Comparison of ENCODE assay signal across 21 cellular contexts in genomic region chr14:21317433-21317832, GRCh38. TPM values are rescaled to one million over a fixed set of nuclear protein-coding genes. Genes with fewer than 3 reads are reported as not detected.
DNase-seq lines count a peak whose midpoint lies in the region; ATAC-seq and TF ChIP-seq lines count a peak whose summit lies in the region.
"Had no signal": no experiment of that assay in that cellular context is flagged by ENCODE, and none has a peak within 500 bp of the region (broad histone marks: within the 10 kb centered on the region; RNA-seq: fewer than 3 reads in every experiment).

No MANE protein-coding gene starts in this region.

- peaks cover 60% of the 10 kb centered on the region for H3K4me1 Mint-ChIP-seq in dendritic cell treated with granulocyte-macrophage colony-stimulating factor and Interleukin-4, amounts not matched to agents 40 ng/mL and 50 ng/mL, for 4 days (ENCODE audit: low read depth)
- H3K4me1 Mint-ChIP-seq in mesothelial cell of epicardium, result peaks cover 1% of the 10 kb centered on the region

- H3K36me3 ChIP-seq in HEK293 (ENCODE audit: control insufficient read depth in 2 of 2, insufficient read depth in 1 of 2, low read length in 2 of 2), result no peaks in the 10 kb centered on the region
- H3K36me3 ChIP-seq: gastroesophageal sphincter, HAP-1, right atrium auricular region, vagina had no signal

- CTCF ChIA-PET in HEK293 (lab: Yijun Ruan, JAX), result no interaction called here

- no peak for TF ChIP-seq CTCF in HEK293 (tag by site-specific recombination; IDR thresholded peaks at IDR 0.05)
- TF ChIP-seq CTCF in mesothelial cell of epicardium (IDR thresholded peaks at IDR 0.05; ENCODE audit: unreplicated experiment), result no peak

- H3K4me3 ChIP-seq in HEK293 (ENCODE audit: low read depth, low read length), result no peak overlapping the region
- H3K4me3 ChIP-seq: gastroesophageal sphincter, HAP-1, right atrium auricular region, vagina had no signal

- H3K9me3 ChIP-seq in HEK293 (ENCODE audit: control insufficient read depth, insufficient read depth, low read depth, low read length), result no peaks in the 10 kb centered on the region
- H3K9me3 ChIP-seq: gastroesophageal sphincter, HAP-1, right atrium auricular region, vagina had no signal

- DNase-seq in ELF-1 (ENCODE audit: low read depth, low spot score) (peak; percentile 23), NOMO-1 treated with DMSO at 0.1 percent for 48 hours (lab: John Stamatoyannopoulos, UW; ENCODE audit: unreplicated experiment) (peak; percentile 91), NCI-H1436 (lab: John Stamatoyannopoulos, UW) (no peak), mesothelial cell of epicardium (ENCODE audit: low spot score in 2 of 2, unreplicated experiment in 2 of 2) (no peak), middle frontal gyrus (ENCODE audit: extremely low spot score, low spot score) (no peak)
- DNase-seq: activated CD8-positive, alpha-beta memory T cell treated with anti-CD3 and anti-CD28 coated beads, Interleukin-2, amount 50 U/mL, for 48 hours; activated naive CD8-positive, alpha-beta T cell treated with anti-CD3 and anti-CD28 coated beads, Interleukin-2, amount 10 ng/mL, durations not matched to agents 7 days and 5 days; caudate nucleus; NCI-H1417 treated with DMSO at 0.1 percent for 48 hours; SHP77; stimulated activated CD4-positive, alpha-beta T cell treated with anti-CD3 and anti-CD28 coated beads, Interleukin-2, amount 100 ng/mL, for 24 hours had no signal

- no peak for ATAC-seq in GM18868 (IDR thresholded peaks at IDR 0.05; ENCODE audit: unreplicated experiment)
- ATAC-seq: gastroesophageal sphincter had no signal

- H3K27ac ChIP-seq in HEK293 (ENCODE audit: extremely low read depth, low read depth, low read length), result no peak overlapping the region
- H3K27ac ChIP-seq: gastroesophageal sphincter, right atrium auricular region, vagina had no signal

- POLR2A ChIA-PET in HEK293 (lab: Yijun Ruan, JAX), result no interaction called here

- no peaks in the 10 kb centered on the region for H3K36me3 Mint-ChIP-seq in dendritic cell treated with granulocyte-macrophage colony-stimulating factor and Interleukin-4, amounts not matched to agents 40 ng/mL and 50 ng/mL, for 4 days (ENCODE audit: low read depth)
- H3K36me3 Mint-ChIP-seq in mesothelial cell of epicardium, result no peaks in the 10 kb centered on the region
- H3K36me3 Mint-ChIP-seq: activated naive CD8-positive, alpha-beta T cell treated with anti-CD3 and anti-CD28 coated beads, Interleukin-2, amount 10 ng/mL, durations not matched to agents 7 days and 5 days had no signal

- H3K4me3 Mint-ChIP-seq in dendritic cell treated with granulocyte-macrophage colony-stimulating factor and Interleukin-4, amounts not matched to agents 40 ng/mL and 50 ng/mL, for 4 days, result no peak overlapping the region
- no peak overlapping the region for H3K4me3 Mint-ChIP-seq in mesothelial cell of epicardium
- H3K4me3 Mint-ChIP-seq: activated naive CD8-positive, alpha-beta T cell treated with anti-CD3 and anti-CD28 coated beads, Interleukin-2, amount 10 ng/mL, durations not matched to agents 7 days and 5 days had no signal

- peak overlapping the region; percentile 65 for H3K27ac Mint-ChIP-seq in dendritic cell treated with granulocyte-macrophage colony-stimulating factor and Interleukin-4, amounts not matched to agents 40 ng/mL and 50 ng/mL, for 4 days
- no peak overlapping the region for H3K27ac Mint-ChIP-seq in mesothelial cell of epicardium
- H3K27ac Mint-ChIP-seq: activated naive CD8-positive, alpha-beta T cell treated with anti-CD3 and anti-CD28 coated beads, Interleukin-2, amount 10 ng/mL, durations not matched to agents 7 days and 5 days had no signal

- H3K9me3 Mint-ChIP-seq in dendritic cell treated with granulocyte-macrophage colony-stimulating factor and Interleukin-4, amounts not matched to agents 40 ng/mL and 50 ng/mL, for 4 days, result no peaks in the 10 kb centered on the region
- no peaks in the 10 kb centered on the region for H3K9me3 Mint-ChIP-seq in mesothelial cell of epicardium
- H3K9me3 Mint-ChIP-seq: activated naive CD8-positive, alpha-beta T cell treated with anti-CD3 and anti-CD28 coated beads, Interleukin-2, amount 10 ng/mL, durations not matched to agents 7 days and 5 days had no signal

- H3K27me3 Mint-ChIP-seq in dendritic cell treated with granulocyte-macrophage colony-stimulating factor and Interleukin-4, amounts not matched to agents 40 ng/mL and 50 ng/mL, for 4 days, result peaks cover 1% of the 10 kb centered on the region
- H3K27me3 Mint-ChIP-seq in mesothelial cell of epicardium (ENCODE audit: low read depth), result peaks cover 1% of the 10 kb centered on the region

- intact Hi-C loops in dendritic cell treated with granulocyte-macrophage colony-stimulating factor and Interleukin-4, amounts not matched to agents 40 ng/mL and 50 ng/mL, for 4 days (cut with micrococcal nuclease), result loop anchor here (5.0 kb wide), 1 partner anchor 60 kb away; no protein-coding TSS in a partner anchor

- H3K4me1 ChIP-seq in HEK293 (ENCODE audit: control insufficient read depth, insufficient read depth, low read length), result no peaks in the 10 kb centered on the region
- H3K4me1 ChIP-seq: gastroesophageal sphincter, right atrium auricular region, vagina had no signal

TF ChIP-seq in HEK293, 187 proteins besides CTCF, POLR2A, EP300 and RAD21:
- TF ChIP-seq ZNF600 (tag by site-specific recombination; IDR thresholded peaks at IDR 0.05) (peak; percentile 62; the same call in 1 of the 2 replicates), REST (tag by site-specific recombination; IDR thresholded peaks at IDR 0.05) (peak; percentile 97), ZBTB26 (tag by site-specific recombination; optimal IDR thresholded peaks at IDR 0.05) (no peak)

RNA-seq across cellular contexts. Expression of gene RPGRIP1, which starts 37.5 kb away (rescaled TPM):
- 0.29 to 0.35 TPM (median 0.29 TPM) in 3 replicates for total RNA-seq in mesothelial cell of epicardium
- total RNA-seq: activated naive CD8-positive, alpha-beta T cell treated with anti-CD3 and anti-CD28 coated beads, Interleukin-2, amount 10 ng/mL, durations not matched to agents 7 days and 5 days; HT1080; kidney epithelial cell; myocyte; vagina had no signal

RNA-seq across cellular contexts. Expression of gene HNRNPC, which starts 48.2 kb away (rescaled TPM):
- 669 to 698 TPM (median 675 TPM) in 3 replicates for total RNA-seq in mesothelial cell of epicardium

Comparison
In these comparisons a context has a peak if more than half of its experiments do, and no peak if none do; other contexts are left out.
1. DNase-seq: peak in ELF-1 (single experiment) and NOMO-1 treated with DMSO at 0.1 percent for 48 hours (single experiment); none in NCI-H1436 (single experiment), mesothelial cell of epicardium (0 of 2) and middle frontal gyrus (single experiment).